20 cellular contexts compared by ENCODE assay signal in the genomic region with DNA sequence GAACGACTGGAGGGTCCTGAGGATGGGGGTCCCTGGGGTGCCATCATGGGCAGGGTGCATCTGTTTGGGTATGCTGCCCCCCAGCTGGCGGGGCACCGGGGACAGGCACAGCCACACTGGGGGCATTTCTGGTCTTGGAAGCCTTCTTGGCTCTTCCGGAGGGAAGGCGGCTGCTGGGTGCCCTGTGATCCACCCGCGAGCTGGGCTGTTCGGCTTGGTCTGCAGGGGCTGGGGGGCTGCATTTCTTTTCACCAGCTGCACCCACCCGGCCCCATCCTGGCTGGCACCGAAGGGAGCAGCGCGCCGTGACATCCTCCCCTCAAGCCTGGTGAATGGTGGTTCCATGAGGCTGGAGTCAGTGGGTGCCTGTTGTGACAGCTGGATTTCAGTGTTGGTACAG. TPM values are rescaled to one million over a fixed set of nuclear protein-coding genes. Genes with fewer than 3 reads are reported as not detected.
DNase-seq lines count a peak whose midpoint lies in the region; ATAC-seq, FAIRE-seq and TF ChIP-seq lines count a peak whose summit lies in the region.
"Had no signal": no experiment of that assay in that cellular context is flagged by ENCODE, and none has a peak within 500 bp of the region (broad histone marks: within the 10 kb centered on the region; RNA-seq: fewer than 3 reads in every experiment).

No MANE protein-coding gene starts in this region.

- in situ Hi-C loops in gastrocnemius medialis (cut with MboI; ENCODE audit: low sequenced_read_pairs in 4 of 4): loop anchor here in 2 of 4 donors (25.0 kb wide), 1 partner anchor 405 kb away; a partner anchor contains a TSS

- no peak for ATAC-seq in activated CD8-positive, alpha-beta T cell treated with anti-CD3 and anti-CD28 coated beads, Interleukin-2, amount 10 ng/mL, durations not matched to agents 7 days and 5 days
- ATAC-seq in activated CD8-positive, alpha-beta T cell treated with anti-CD3 and anti-CD28 coated beads for 36 hours: no peak
- no peak for ATAC-seq in T-helper 17 cell
- no peak for ATAC-seq in gastrocnemius medialis
- no peak for ATAC-seq in naive thymus-derived CD4-positive, alpha-beta T cell
- ATAC-seq: CD8-positive, alpha-beta T cell; GM12878 had no signal

- H3K9me3 ChIP-seq in BLaER1 (no peaks in the 10 kb centered on the region), T-helper 17 cell (ENCODE audit: control insufficient read depth, low read length, poor library complexity, severe bottlenecking) (no peaks in the 10 kb centered on the region), gastrocnemius medialis (no peaks in the 10 kb centered on the region)
- no peaks in the 10 kb centered on the region for H3K9me3 ChIP-seq in naive thymus-derived CD4-positive, alpha-beta T cell (ENCODE audit: control insufficient read depth in 2 of 3, low read length in 3 of 3)
- H3K9me3 ChIP-seq: BLaER1 treated with 17β-estradiol and CSF1 and Interleukin-3, amounts not matched to agents 10 nM and 100 nM had no signal

- H3K27ac ChIP-seq in BLaER1 (peak overlapping the region; percentile 13; the same call in 1 of the 2 replicates), gastrocnemius medialis (no peak overlapping the region)
- H3K27ac ChIP-seq in naive thymus-derived CD4-positive, alpha-beta T cell (ENCODE audit: low read depth, low read length): no peak overlapping the region
- H3K27ac ChIP-seq: BLaER1 treated with 17β-estradiol and CSF1 and Interleukin-3, amounts not matched to agents 10 nM and 100 nM; GM23248; HL-60 had no signal

- H4K20me1 ChIP-seq in BLaER1: peaks cover 85% of the 10 kb centered on the region

- CTCF ChIA-PET in activated CD8-positive, alpha-beta T cell treated with anti-CD3 and anti-CD28 coated beads, Interleukin-2, amount 10 ng/mL, durations not matched to agents 7 days and 5 days (lab: Charles Lee): no interaction called here
- CTCF ChIA-PET in activated CD8-positive, alpha-beta T cell treated with anti-CD3 and anti-CD28 coated beads for 36 hours (lab: Charles Lee): interaction anchor here (4.4 kb wide), 1 partner anchor 8 kb away, joined by 21 read pairs; no protein-coding TSS in a partner anchor
- CTCF ChIA-PET in naive thymus-derived CD4-positive, alpha-beta T cell (lab: Charles Lee): interaction anchor here (0.7 kb wide), 1 partner anchor 12 kb away, joined by 4 read pairs; a partner anchor contains a TSS

- FAIRE-seq in GM19239 (lab: Jason Lieb, UNC): no peak
- FAIRE-seq: GM12878, HTR-8/SVneo had no signal

- H3K36me3 Mint-ChIP-seq in activated CD8-positive, alpha-beta T cell treated with anti-CD3 and anti-CD28 coated beads, Interleukin-2, amount 10 ng/mL, durations not matched to agents 7 days and 5 days (ENCODE audit: low read depth): no peaks in the 10 kb centered on the region
- no peaks in the 10 kb centered on the region for H3K36me3 Mint-ChIP-seq in activated CD8-positive, alpha-beta T cell treated with anti-CD3 and anti-CD28 coated beads for 36 hours (ENCODE audit: low read depth)
- H3K36me3 Mint-ChIP-seq in T-helper 17 cell (ENCODE audit: low read depth) (no peaks in the 10 kb centered on the region), nephron progenitor cell (ENCODE audit: low read depth) (peaks cover 25% of the 10 kb centered on the region)
- peaks cover 0 to 22% (median 0%) of the 10 kb centered on the region in 5 donors for H3K36me3 Mint-ChIP-seq in naive thymus-derived CD4-positive, alpha-beta T cell

- H3K9ac ChIP-seq in BLaER1: no peak overlapping the region
- H3K9ac ChIP-seq: BLaER1 treated with 17β-estradiol and CSF1 and Interleukin-3, amounts not matched to agents 10 nM and 100 nM; GM23248 had no signal

- H3K9me3 Mint-ChIP-seq in activated CD8-positive, alpha-beta T cell treated with anti-CD3 and anti-CD28 coated beads, Interleukin-2, amount 10 ng/mL, durations not matched to agents 7 days and 5 days (ENCODE audit: insufficient read depth): no peaks in the 10 kb centered on the region
- no peaks in the 10 kb centered on the region for H3K9me3 Mint-ChIP-seq in activated CD8-positive, alpha-beta T cell treated with anti-CD3 and anti-CD28 coated beads for 36 hours
- H3K9me3 Mint-ChIP-seq in nephron progenitor cell: no peaks in the 10 kb centered on the region
- H3K9me3 Mint-ChIP-seq in naive thymus-derived CD4-positive, alpha-beta T cell: no peaks in the 10 kb centered on the region
- H3K9me3 Mint-ChIP-seq: CD8-positive, alpha-beta T cell; IgD-negative memory B cell had no signal

- no peak overlapping the region for H3K4me2 ChIP-seq in BLaER1
- H3K4me2 ChIP-seq: BLaER1 treated with 17β-estradiol and CSF1 and Interleukin-3, amounts not matched to agents 10 nM and 100 nM had no signal

- TF ChIP-seq POLR2A in gastrocnemius medialis (IDR thresholded peaks at IDR 0.05): no peak

- no peaks in the 10 kb centered on the region for H3K4me1 Mint-ChIP-seq in activated CD8-positive, alpha-beta T cell treated with anti-CD3 and anti-CD28 coated beads, Interleukin-2, amount 10 ng/mL, durations not matched to agents 7 days and 5 days (ENCODE audit: low read depth)
- no peaks in the 10 kb centered on the region for H3K4me1 Mint-ChIP-seq in activated CD8-positive, alpha-beta T cell treated with anti-CD3 and anti-CD28 coated beads for 36 hours (ENCODE audit: low read depth)
- peaks cover 5% of the 10 kb centered on the region for H3K4me1 Mint-ChIP-seq in T-helper 17 cell
- H3K4me1 Mint-ChIP-seq in nephron progenitor cell: peaks cover 32% of the 10 kb centered on the region
- peaks cover 0 to 6% (median 0%) of the 10 kb centered on the region in 7 donors for H3K4me1 Mint-ChIP-seq in naive thymus-derived CD4-positive, alpha-beta T cell

- no peaks in the 10 kb centered on the region for H3K27me3 Mint-ChIP-seq in activated CD8-positive, alpha-beta T cell treated with anti-CD3 and anti-CD28 coated beads, Interleukin-2, amount 10 ng/mL, durations not matched to agents 7 days and 5 days (ENCODE audit: low read depth)
- no peaks in the 10 kb centered on the region for H3K27me3 Mint-ChIP-seq in activated CD8-positive, alpha-beta T cell treated with anti-CD3 and anti-CD28 coated beads for 36 hours
- H3K27me3 Mint-ChIP-seq in T-helper 17 cell: no peaks in the 10 kb centered on the region
- no peaks in the 10 kb centered on the region for H3K27me3 Mint-ChIP-seq in nephron progenitor cell (ENCODE audit: low read depth, poor library complexity)
- H3K27me3 Mint-ChIP-seq in naive thymus-derived CD4-positive, alpha-beta T cell: no peaks in the 10 kb centered on the region
- H3K27me3 Mint-ChIP-seq: IgD-negative memory B cell had no signal

- H3K36me3 ChIP-seq in BLaER1: peaks cover 94% of the 10 kb centered on the region
- peaks cover 0 to 4% of the 10 kb centered on the region in 2 donors for H3K36me3 ChIP-seq in gastrocnemius medialis
- H3K36me3 ChIP-seq in naive thymus-derived CD4-positive, alpha-beta T cell (ENCODE audit: control insufficient read depth in 2 of 3, insufficient read depth in 3 of 3, low read length in 3 of 3): peaks cover 0 to 47% (median 2%) of the 10 kb centered on the region in 3 experiments

- intact Hi-C loops in activated CD8-positive, alpha-beta T cell treated with anti-CD3 and anti-CD28 coated beads for 36 hours (cut with micrococcal nuclease): no loop called here
- intact Hi-C loops in gastrocnemius medialis (cut with DNase I; ENCODE audit: low total_unique reads): no loop called here
- intact Hi-C loops in naive thymus-derived CD4-positive, alpha-beta T cell (cut with micrococcal nuclease): no loop called here

- H3K4me1 ChIP-seq in BLaER1 (0 out of 2 replicates have a peak, but pooled peaks cover 6% of the 10 kb centered on the region), gastrocnemius medialis (no peaks in the 10 kb centered on the region)
- H3K4me1 ChIP-seq in naive thymus-derived CD4-positive, alpha-beta T cell (ENCODE audit: control insufficient read depth in 2 of 2, insufficient read depth in 2 of 2, low read length in 2 of 2): no peaks in the 10 kb centered on the region

- H3K27me3 ChIP-seq in BLaER1 (no peaks in the 10 kb centered on the region), gastrocnemius medialis (no peaks in the 10 kb centered on the region)
- H3K27me3 ChIP-seq in naive thymus-derived CD4-positive, alpha-beta T cell (ENCODE audit: control insufficient read depth in 2 of 2, insufficient read depth in 2 of 2, low read length in 2 of 2): no peaks in the 10 kb centered on the region
- H3K27me3 ChIP-seq: BLaER1 treated with 17β-estradiol and CSF1 and Interleukin-3, amounts not matched to agents 10 nM and 100 nM had no signal

- peak overlapping the region; percentile 8 for H3K27ac Mint-ChIP-seq in activated CD8-positive, alpha-beta T cell treated with anti-CD3 and anti-CD28 coated beads, Interleukin-2, amount 10 ng/mL, durations not matched to agents 7 days and 5 days
- H3K27ac Mint-ChIP-seq in activated CD8-positive, alpha-beta T cell treated with anti-CD3 and anti-CD28 coated beads for 36 hours: no peak overlapping the region
- H3K27ac Mint-ChIP-seq in T-helper 17 cell: peak overlapping the region; percentile 60
- peak overlapping the region; percentile 52 for H3K27ac Mint-ChIP-seq in nephron progenitor cell
- H3K27ac Mint-ChIP-seq in naive thymus-derived CD4-positive, alpha-beta T cell: peak overlapping the region in 3 of 9 donors; percentile 42 to 81 (median 72)
- H3K27ac Mint-ChIP-seq: CD8-positive, alpha-beta T cell had no signal

- POLR2A ChIA-PET in activated CD8-positive, alpha-beta T cell treated with anti-CD3 and anti-CD28 coated beads, Interleukin-2, amount 10 ng/mL, durations not matched to agents 7 days and 5 days (lab: Charles Lee): no interaction called here
- POLR2A ChIA-PET in activated CD8-positive, alpha-beta T cell treated with anti-CD3 and anti-CD28 coated beads for 36 hours (lab: Charles Lee): interaction anchor here (0.7 to 1.7 kb wide), 4 partner anchors 9 to 93 kb away, joined by 3 to 4 read pairs (median 3); no protein-coding TSS in a partner anchor
- POLR2A ChIA-PET in naive thymus-derived CD4-positive, alpha-beta T cell (lab: Charles Lee): interaction anchor here (0.9 kb wide), 1 partner anchor 24 kb away, joined by 3 read pairs; no protein-coding TSS in a partner anchor

- DNase-seq in activated CD8-positive, alpha-beta T cell treated with anti-CD3 and anti-CD28 coated beads, Interleukin-2, amount 10 ng/mL, durations not matched to agents 7 days and 5 days: no peak
- no peak for DNase-seq in activated CD8-positive, alpha-beta T cell treated with anti-CD3 and anti-CD28 coated beads for 36 hours
- DNase-seq in T-helper 17 cell: no peak
- no peak for DNase-seq in nephron progenitor cell
- DNase-seq in gastrocnemius medialis: no peak
- DNase-seq in naive thymus-derived CD4-positive, alpha-beta T cell: no peak
- no peak for DNase-seq in GM19239 (ENCODE audit: insufficient read length, low spot score)
- DNase-seq: 8988T; Calu3; CD8-positive, alpha-beta T cell; DND-41; EL; GM23248; HCEC 1CT had no signal

- H3K4me3 ChIP-seq in BLaER1 (no peak overlapping the region), gastrocnemius medialis (no peak overlapping the region)
- H3K4me3 ChIP-seq in naive thymus-derived CD4-positive, alpha-beta T cell (ENCODE audit: low read length): no peak overlapping the region
- H3K4me3 ChIP-seq: BLaER1 treated with 17β-estradiol and CSF1 and Interleukin-3, amounts not matched to agents 10 nM and 100 nM; GM12878; GM23248 had no signal

- no peak for TF ChIP-seq CTCF in activated CD8-positive, alpha-beta T cell treated with anti-CD3 and anti-CD28 coated beads for 36 hours (IDR thresholded peaks at IDR 0.05)
- no peak for TF ChIP-seq CTCF in nephron progenitor cell (IDR thresholded peaks at IDR 0.05)
- no peak for TF ChIP-seq CTCF in gastrocnemius medialis (IDR thresholded peaks at IDR 0.05 in 4 of 5, conservative IDR thresholded peaks at IDR 0.05 in 1 of 5)

- no peak overlapping the region for H3K4me3 Mint-ChIP-seq in activated CD8-positive, alpha-beta T cell treated with anti-CD3 and anti-CD28 coated beads, Interleukin-2, amount 10 ng/mL, durations not matched to agents 7 days and 5 days
- H3K4me3 Mint-ChIP-seq in activated CD8-positive, alpha-beta T cell treated with anti-CD3 and anti-CD28 coated beads for 36 hours: no peak overlapping the region
- H3K4me3 Mint-ChIP-seq in T-helper 17 cell (no peak overlapping the region), nephron progenitor cell (no peak overlapping the region)
- no peak overlapping the region for H3K4me3 Mint-ChIP-seq in naive thymus-derived CD4-positive, alpha-beta T cell
- H3K4me3 Mint-ChIP-seq: CD8-positive, alpha-beta T cell; IgD-negative memory B cell had no signal

RNA-seq across cellular contexts. Expression of a gene that starts 12.2 kb away (rescaled TPM):
- total RNA-seq in activated CD8-positive, alpha-beta T cell treated with anti-CD3 and anti-CD28 coated beads, Interleukin-2, amount 10 ng/mL, durations not matched to agents 7 days and 5 days: 10 to 100 TPM; 69.7 to 74.4 TPM
- total RNA-seq in activated CD8-positive, alpha-beta T cell treated with anti-CD3 and anti-CD28 coated beads for 36 hours: 10 to 100 TPM; 64.7 to 71.7 TPM
- total RNA-seq in T-helper 17 cell: 10 to 100 TPM; 44.6 to 48.6 TPM
- total RNA-seq in gastrocnemius medialis: 10 to 100 TPM; 12.1 to 26.2 (median 17.3) TPM
- 10 to 100 TPM; 43.2 to 56.2 (median 48.8) TPM for total RNA-seq in naive thymus-derived CD4-positive, alpha-beta T cell
- 10 to 100 TPM; 55.9 to 77.0 TPM for polyA plus RNA-seq in naive thymus-derived CD4-positive, alpha-beta T cell

RNA-seq across cellular contexts. Expression of a gene that starts 45.7 kb away (rescaled TPM):
- 10 to 100 TPM; 41.2 to 41.4 TPM for total RNA-seq in activated CD8-positive, alpha-beta T cell treated with anti-CD3 and anti-CD28 coated beads, Interleukin-2, amount 10 ng/mL, durations not matched to agents 7 days and 5 days
- total RNA-seq in activated CD8-positive, alpha-beta T cell treated with anti-CD3 and anti-CD28 coated beads for 36 hours: 10 to 100 TPM; 27.5 to 28.3 TPM
- total RNA-seq in T-helper 17 cell (100 to 1,000 TPM; 183 to 215 TPM), gastrocnemius medialis (10 to 100 TPM in 3 of 4 donors, 1 to 10 TPM in 1; 7.8 to 32.2 (median 22.4) TPM)
- 100 to 1,000 TPM in 2 of 5 experiments, 10 to 100 TPM in 3; 63.4 to 278 (median 97.9) TPM for total RNA-seq in naive thymus-derived CD4-positive, alpha-beta T cell
- under 1 TPM; 0.61 to 0.92 TPM for polyA plus RNA-seq in naive thymus-derived CD4-positive, alpha-beta T cell
